ENCODE assay signal across 8 cellular contexts in the genomic region with DNA sequence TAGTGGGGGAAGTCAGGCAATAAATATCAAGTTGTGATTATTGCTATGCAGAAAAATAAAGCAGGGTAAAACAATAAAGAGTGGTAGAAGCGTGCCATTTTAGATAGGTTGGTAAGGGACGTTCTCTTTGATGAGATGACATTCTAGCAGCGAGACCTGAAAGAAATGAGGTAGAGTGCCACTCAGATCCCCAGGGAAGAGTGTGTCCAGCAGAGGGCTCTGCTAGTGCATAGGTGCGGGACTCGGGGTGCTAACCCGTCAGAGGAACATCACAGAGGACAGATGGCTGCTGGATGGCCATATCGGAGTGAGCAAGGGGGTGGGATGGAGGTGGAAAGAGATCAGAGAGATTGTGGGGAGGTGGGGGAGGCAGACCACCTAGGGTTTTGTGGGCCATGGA. TPM values are rescaled to one million over a fixed set of nuclear protein-coding genes. Genes with fewer than 3 reads are reported as not detected.
DNase-seq lines count a peak whose midpoint lies in the region; ATAC-seq and TF ChIP-seq lines count a peak whose summit lies in the region.

No MANE protein-coding gene starts in this region.

- no peak overlapping the region for H2AFZ ChIP-seq in osteoblast (ENCODE audit: low read length)

- peak overlapping the region; percentile 64 for H3K4me2 ChIP-seq in osteoblast (ENCODE audit: insufficient read depth, low read length)

- H3K27me3 ChIP-seq in AG04450 (ENCODE audit: control insufficient read depth, insufficient read depth, low read length) (no peaks in the 10 kb centered on the region), osteoblast (ENCODE audit: insufficient read depth, low read length) (no peaks in the 10 kb centered on the region)

- TF ChIP-seq POLR2A in GM18505 (IDR thresholded peaks at IDR 0.05; ENCODE audit: borderline replicate concordance, extremely low read depth, insufficient read depth, insufficient read length) = no peak

- H3K36me3 ChIP-seq in osteoblast (ENCODE audit: insufficient read depth, low read length) = no peaks in the 10 kb centered on the region

- H3K4me1 ChIP-seq in osteoblast (ENCODE audit: insufficient read depth, low read length) = peaks cover 15% of the 10 kb centered on the region

- H3K27ac ChIP-seq in AG04450 (ENCODE audit: low read depth, low read length) (no peak overlapping the region), osteoblast (ENCODE audit: low read depth, low read length) (peak overlapping the region; percentile 12)

- peak; percentile 83 for TF ChIP-seq CTCF in AG04450 (IDR thresholded peaks at IDR 0.05; ENCODE audit: low read depth, low read length)
- TF ChIP-seq CTCF in cardiac fibroblast (IDR thresholded peaks at IDR 0.05; ENCODE audit: low read depth, low read length) = peak; percentile 37
- TF ChIP-seq CTCF in osteoblast (IDR thresholded peaks at IDR 0.05; ENCODE audit: extremely low read depth, low read depth, low read length) = peak; percentile 32

- no peaks in the 10 kb centered on the region for H4K20me1 ChIP-seq in osteoblast (ENCODE audit: insufficient read depth, low read length)

- no peak overlapping the region for H3K4me3 ChIP-seq in AG04450 (ENCODE audit: low read depth, low read length)
- no peak overlapping the region for H3K4me3 ChIP-seq in cardiac fibroblast (replicated peaks in 1 of 2; ENCODE audit: low read depth in 2 of 2, low read length in 2 of 2)
- no peak overlapping the region for H3K4me3 ChIP-seq in osteoblast (ENCODE audit: insufficient read depth, low read length)

- ATAC-seq in GM18505 (IDR thresholded peaks at IDR 0.05; ENCODE audit: unreplicated experiment) (peak; percentile 51), GM21528 (IDR thresholded peaks at IDR 0.05; ENCODE audit: low FRiP score, unreplicated experiment) (no peak)

- CTCF ChIA-PET in AG04450 (lab: Charles Lee) = interaction anchor here (0.9 to 2.4 kb wide), 4 partner anchors 10 to 1802 kb away, joined by 3 to 16 read pairs (median 7); no protein-coding TSS in a partner anchor

- H3K9me3 ChIP-seq in AG04450 (ENCODE audit: control insufficient read depth, insufficient read depth, low read length) (no peaks in the 10 kb centered on the region), osteoblast (ENCODE audit: low read depth, low read length) (no peaks in the 10 kb centered on the region)

- H3K79me2 ChIP-seq in osteoblast (ENCODE audit: insufficient read depth, low read length) = no peaks in the 10 kb centered on the region

- POLR2A ChIA-PET in AG04450 (lab: Yijun Ruan, JAX) = no interaction called here

- DNase-seq in AG04450 (ENCODE audit: low read depth, low spot score) = no peak
- DNase-seq in NCI-H1092 treated with DMSO at 0.1 percent for 48 hours (lab: John Stamatoyannopoulos, UW) = peak; percentile 15
- DNase-seq in cardiac fibroblast (ENCODE audit: low read depth in 2 of 2) = peak in 1 of 2 donors; percentile 21
- no peak for DNase-seq in osteoblast (ENCODE audit: insufficient read length, low spot score, missing footprints)
- no peak for DNase-seq in NCI-H2029 treated with DMSO at 0.1 percent for 48 hours (lab: John Stamatoyannopoulos, UW)
- DNase-seq in GOT3 (lab: John Stamatoyannopoulos, UW) = no peak

RNA-seq across cellular contexts. Expression of a gene that starts 16.3 kb away (rescaled TPM):
- polyA plus RNA-seq in AG04450 (2011; rRNA removed) = 0.19 TPM in 1 of 2 replicates, not detected in the other
- not detected in 2 replicates for polyA minus RNA-seq in AG04450 (2011; rRNA and poly(A)+ RNA removed)
- 0.59 and 1.1 TPM in 2 replicates for total RNA-seq in osteoblast

Comparison
In these comparisons a context has a peak if more than half of its experiments do, and no peak if none do; other contexts are left out.
1. CTCF ChIP-seq: peak in every context shown above with its lines; median percentile 83 in AG04450; 37 in cardiac fibroblast; 32 in osteoblast.